ENCODE assay signal across 13 cellular contexts in genomic region chr2:161625314-161625919, GRCh38. TPM values are rescaled to one million over a fixed set of nuclear protein-coding genes. Genes with fewer than 3 reads are reported as not detected.
DNase-seq lines count a peak whose midpoint lies in the region; ATAC-seq and TF ChIP-seq lines count a peak whose summit lies in the region.
"Had no signal": no experiment of that assay in that cellular context is flagged by ENCODE, and none has a peak within 500 bp of the region (broad histone marks: within the 10 kb centered on the region; RNA-seq: fewer than 3 reads in every experiment).

No MANE protein-coding gene starts in this region.

- no peak for DNase-seq in Calu3
- DNase-seq in NCI-H524 (lab: John Stamatoyannopoulos, UW) = peak; percentile 40 to 66
- peak; percentile 36 to 83 (median 76) for DNase-seq in dorsolateral prefrontal cortex
- DNase-seq in chondrocyte (ENCODE audit: low spot score) = no peak
- DNase-seq in activated CD8-positive, alpha-beta memory T cell treated with anti-CD3 and anti-CD28 coated beads for 24 hours = no peak
- no peak for DNase-seq in HuH-7 (ENCODE audit: low spot score)
- DNase-seq: Caco-2; HCEC 1CT; NCI-H1436 treated with DMSO at 0.1 percent for 48 hours; stimulated activated CD4-positive, alpha-beta T cell treated with anti-CD3 and anti-CD28 coated beads, Interleukin-1b, Interleukin-23, amount 100 ng/mL, for 48 hours had no signal

- ATAC-seq in HG03521 (IDR thresholded peaks at IDR 0.05; ENCODE audit: unreplicated experiment) = no peak

- H3K27ac Mint-ChIP-seq in Calu3 (ENCODE audit: unreplicated experiment) (no peak overlapping the region), nephron (no peak overlapping the region), chondrocyte (ENCODE audit: unreplicated experiment) (no peak overlapping the region)

- H3K27ac ChIP-seq in dorsolateral prefrontal cortex = peak overlapping the region in 54 of 59 donors; percentile 41 to 94 (median 81)

- no peak for TF ChIP-seq CTCF in Calu3 (IDR thresholded peaks at IDR 0.05; ENCODE audit: unreplicated experiment)
- no peak for TF ChIP-seq CTCF in dorsolateral prefrontal cortex (IDR thresholded peaks at IDR 0.05 in 54 of 56, conservative IDR thresholded peaks at IDR 0.05 in 2 of 56; ENCODE audit: low read depth in 1 of 56, partially characterized antibody in 56 of 56)
- no peak for TF ChIP-seq CTCF in nephron (IDR thresholded peaks at IDR 0.05; ENCODE audit: unreplicated experiment in 3 of 3)
- no peak for TF ChIP-seq CTCF in chondrocyte (IDR thresholded peaks at IDR 0.05)

- no peaks in the 10 kb centered on the region for H3K9me3 Mint-ChIP-seq in Calu3 (ENCODE audit: low read depth, unreplicated experiment)
- H3K9me3 Mint-ChIP-seq in nephron = no peaks in the 10 kb centered on the region
- H3K9me3 Mint-ChIP-seq in chondrocyte (ENCODE audit: low read depth) = no peaks in the 10 kb centered on the region
- H3K9me3 Mint-ChIP-seq: activated T-helper 1 cell treated with anti-CD3 and anti-CD28 coated beads, Interleukin-12 subunit alpha, Interleukin-12 subunit beta, Interleukin-2, Interleukin-4 antibody, amounts not matched to agents 30 ng/mL and 10 ng/mL and 1 ng/mL, durations not matched to agents 14 hours and 24 hours and 36 hours had no signal

- intact Hi-C loops in Calu3 (cut with micrococcal nuclease; ENCODE audit: unreplicated experiment) (no loop called here), dorsolateral prefrontal cortex (cut with DNase I) (no loop called here)

- H3K4me1 Mint-ChIP-seq in Calu3 (ENCODE audit: low read depth, unreplicated experiment) = peaks cover 13% of the 10 kb centered on the region
- peaks cover 4% of the 10 kb centered on the region for H3K4me1 Mint-ChIP-seq in nephron
- peaks cover 3% of the 10 kb centered on the region for H3K4me1 Mint-ChIP-seq in chondrocyte (ENCODE audit: low read depth)

- CTCF ChIA-PET in Calu3 (lab: Charles Lee) = interaction anchor here (0.6 to 0.7 kb wide), 2 partner anchors 16 to 485 kb away, joined by 3 to 4 read pairs; no protein-coding TSS in a partner anchor

- H3K4me3 Mint-ChIP-seq in Calu3 (ENCODE audit: low read depth, unreplicated experiment) (peak overlapping the region; percentile 69), nephron (peak overlapping the region; percentile 5 to 49 (median 12)), chondrocyte (ENCODE audit: unreplicated experiment) (no peak overlapping the region)

- H3K27me3 Mint-ChIP-seq in Calu3 (ENCODE audit: unreplicated experiment) (no peaks in the 10 kb centered on the region), nephron (ENCODE audit: low read depth) (peaks cover 40% of the 10 kb centered on the region), chondrocyte (ENCODE audit: low read depth) (peaks cover 40% of the 10 kb centered on the region)

- peaks cover 0 to 5% (median 0%) of the 10 kb centered on the region in 45 donors for H3K27me3 ChIP-seq in dorsolateral prefrontal cortex

- H3K4me3 ChIP-seq in dorsolateral prefrontal cortex = peak overlapping the region; percentile 24 to 76 (median 61)

- H3K36me3 Mint-ChIP-seq in Calu3 (ENCODE audit: insufficient read depth, unreplicated experiment) (peaks cover 9% of the 10 kb centered on the region), nephron (ENCODE audit: low read depth) (no peaks in the 10 kb centered on the region), chondrocyte (ENCODE audit: low read depth) (no peaks in the 10 kb centered on the region)

- BruUV-seq in Calu3 (replicated peaks; lab: Mats Ljungman, UMichigan) = no TSS peak

RNA-seq across cellular contexts. Expression of gene SLC4A10, which starts 1.2 kb away (rescaled TPM):
- total RNA-seq in Calu3 (2022) (0.09 and 0.34 TPM in 2 replicates), dorsolateral prefrontal cortex (100 to 1,000 TPM in 107 of 120 experiments, 10 to 100 TPM in 13; 42.7 to 215 (median 152) TPM), chondrocyte (not detected in 3 replicates)
- total RNA-seq: Caco-2 had no signal

Comparison
In these comparisons a context has a peak if more than half of its experiments do, and no peak if none do; other contexts are left out.
1. DNase-seq: peak in NCI-H524 (2 of 2) and dorsolateral prefrontal cortex (10 of 10); none in Calu3 (single experiment), chondrocyte (single experiment), activated CD8-positive, alpha-beta memory T cell treated with anti-CD3 and anti-CD28 coated beads for 24 hours (single experiment) and HuH-7 (single experiment).
2. RNA of gene SLC4A10, which starts 1.2 kb away (total RNA-seq): 42.7 to 215 TPM in dorsolateral prefrontal cortex; 0.09 to 0.34 TPM in Calu3 and not detected in chondrocyte; every median in the first group is over 10 times any median in the second.